Comparison of ENCODE assay signal across 22 cellular contexts in the genomic region with DNA sequence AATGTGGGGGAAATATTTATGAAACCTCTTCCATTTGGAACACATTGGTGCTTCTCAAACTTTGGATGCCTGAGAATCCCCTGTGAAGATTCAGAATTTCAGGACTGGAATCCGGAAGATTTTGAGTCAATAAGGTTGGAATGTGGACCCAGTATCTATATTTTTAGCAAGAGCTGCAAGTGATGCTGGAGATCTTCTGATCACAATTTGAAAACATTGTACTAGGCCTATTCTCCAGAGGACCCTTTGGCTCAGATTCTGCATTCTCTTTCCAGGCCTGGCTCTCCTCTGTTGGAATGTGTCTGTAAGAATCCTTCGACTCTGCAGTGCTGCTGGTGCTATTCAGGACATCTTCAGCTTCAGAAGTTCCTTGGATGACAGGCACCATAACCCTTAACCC. TPM values are rescaled to one million over a fixed set of nuclear protein-coding genes. Genes with fewer than 3 reads are reported as not detected.
DNase-seq lines count a peak whose midpoint lies in the region; ATAC-seq and TF ChIP-seq lines count a peak whose summit lies in the region.
"Had no signal": no experiment of that assay in that cellular context is flagged by ENCODE, and none has a peak within 500 bp of the region (broad histone marks: within the 10 kb centered on the region; RNA-seq: fewer than 3 reads in every experiment).

No MANE protein-coding gene starts in this region.

- TF ChIP-seq POLR2A in esophagus muscularis mucosa (IDR thresholded peaks at IDR 0.05; ENCODE audit: low read depth) (no peak), uterus (IDR thresholded peaks at IDR 0.05) (no peak)

- H3K4me1 ChIP-seq in esophagus muscularis mucosa (peaks cover 18 to 35% (median 30%) of the 10 kb centered on the region in 4 donors), uterus (no peaks in the 10 kb centered on the region)
- H3K4me1 ChIP-seq: BE2C had no signal

- 60% methylated on average over 2 of the region's 2 CpGs for WGBS in esophagus muscularis mucosa

- peak overlapping the region; percentile 16 for H3K27ac Mint-ChIP-seq in osteocyte (ENCODE audit: unreplicated experiment)
- H3K27ac Mint-ChIP-seq in activated T-helper 1 cell treated with anti-CD3 and anti-CD28 coated beads, Interleukin-12 subunit alpha, Interleukin-12 subunit beta, Interleukin-2, Interleukin-4 antibody, amounts not matched to agents 30 ng/mL and 10 ng/mL and 1 ng/mL, durations not matched to agents 14 hours and 24 hours and 36 hours, result no peak overlapping the region
- H3K27ac Mint-ChIP-seq: activated naive CD8-positive, alpha-beta T cell treated with anti-CD3 and anti-CD28 coated beads for 36 hours; activated T-cell treated with anti-CD3 and anti-CD28 coated beads, Interleukin-2, amount 50 U/mL, for 72 hours; natural killer cell; progenitor cell of endocrine pancreas had no signal

- DNase-seq in GM04504 (ENCODE audit: low read depth) (peak; percentile 53), esophagus muscularis mucosa (ENCODE audit: extremely low spot score) (no peak), osteocyte (ENCODE audit: extremely low spot score, unreplicated experiment) (no peak), uterus (peak in 1 of 2 donors; percentile 45)
- DNase-seq in activated T-helper 1 cell treated with anti-CD3 and anti-CD28 coated beads, Interleukin-12 subunit alpha, Interleukin-12 subunit beta, Interleukin-2, Interleukin-4 antibody, amounts not matched to agents 30 ng/mL and 10 ng/mL and 1 ng/mL, durations not matched to agents 14 hours and 24 hours and 36 hours (ENCODE audit: low spot score), result no peak
- DNase-seq: activated CD4-positive, CD25-positive, alpha-beta regulatory T cell; activated naive CD8-positive, alpha-beta T cell treated with anti-CD3 and anti-CD28 coated beads for 36 hours; activated T-cell treated with anti-CD3 and anti-CD28 coated beads, Interleukin-2, amount 50 U/mL, for 72 hours; BE2C; GDM1; natural killer cell; NCI-H1436 treated with DMSO at 0.1 percent for 48 hours; NCI-H2171 treated with DMSO at 0.1 percent for 48 hours; PC-9; stimulated activated naive CD4-positive, alpha-beta T cell had no signal

- TF ChIP-seq CTCF in esophagus muscularis mucosa (IDR thresholded peaks at IDR 0.05) (no peak), osteocyte (IDR thresholded peaks at IDR 0.05) (no peak), uterus (IDR thresholded peaks at IDR 0.05) (no peak)

- H3K9me3 ChIP-seq in esophagus muscularis mucosa, result no peaks in the 10 kb centered on the region
- no peaks in the 10 kb centered on the region for H3K9me3 ChIP-seq in uterus
- H3K9me3 ChIP-seq: BE2C, SJSA1 had no signal

- H3K36me3 ChIP-seq in esophagus muscularis mucosa, result no peaks in the 10 kb centered on the region
- H3K36me3 ChIP-seq in uterus, result no peaks in the 10 kb centered on the region
- H3K36me3 ChIP-seq: BE2C, cardiac muscle cell had no signal

- H3K27me3 ChIP-seq in esophagus muscularis mucosa (no peaks in the 10 kb centered on the region), uterus (no peaks in the 10 kb centered on the region)
- H3K27me3 ChIP-seq: BE2C, cardiac muscle cell, hepatocyte, SJSA1 had no signal

- no peaks in the 10 kb centered on the region for H3K9me3 Mint-ChIP-seq in osteocyte (ENCODE audit: unreplicated experiment)
- no peaks in the 10 kb centered on the region for H3K9me3 Mint-ChIP-seq in activated T-helper 1 cell treated with anti-CD3 and anti-CD28 coated beads, Interleukin-12 subunit alpha, Interleukin-12 subunit beta, Interleukin-2, Interleukin-4 antibody, amounts not matched to agents 30 ng/mL and 10 ng/mL and 1 ng/mL, durations not matched to agents 14 hours and 24 hours and 36 hours
- H3K9me3 Mint-ChIP-seq: activated naive CD8-positive, alpha-beta T cell treated with anti-CD3 and anti-CD28 coated beads for 36 hours; activated T-cell treated with anti-CD3 and anti-CD28 coated beads, Interleukin-2, amount 50 U/mL, for 72 hours; natural killer cell had no signal

- H3K36me3 Mint-ChIP-seq in osteocyte (ENCODE audit: unreplicated experiment), result no peaks in the 10 kb centered on the region
- no peaks in the 10 kb centered on the region for H3K36me3 Mint-ChIP-seq in activated T-helper 1 cell treated with anti-CD3 and anti-CD28 coated beads, Interleukin-12 subunit alpha, Interleukin-12 subunit beta, Interleukin-2, Interleukin-4 antibody, amounts not matched to agents 30 ng/mL and 10 ng/mL and 1 ng/mL, durations not matched to agents 14 hours and 24 hours and 36 hours (ENCODE audit: low read depth)
- H3K36me3 Mint-ChIP-seq: natural killer cell had no signal

- H3K27ac ChIP-seq in esophagus muscularis mucosa (replicated peaks in 1 of 4) (peak overlapping the region in 3 of 4 donors; percentile 1 to 38 (median 27)), uterus (peak overlapping the region; percentile 97 to 99)
- H3K27ac ChIP-seq: cardiac muscle cell, hepatocyte, PC-9, SJSA1 had no signal

- no peak for ATAC-seq in GM18861 (IDR thresholded peaks at IDR 0.05; ENCODE audit: unreplicated experiment)
- no peak for ATAC-seq in GM21737 (IDR thresholded peaks at IDR 0.05; ENCODE audit: unreplicated experiment)
- ATAC-seq: activated T-cell treated with anti-CD3 and anti-CD28 coated beads, Interleukin-2, amount 50 U/mL, for 72 hours; esophagus mucosa; natural killer cell had no signal

- H3K27me3 Mint-ChIP-seq in osteocyte (ENCODE audit: unreplicated experiment), result no peaks in the 10 kb centered on the region
- peaks cover 27% of the 10 kb centered on the region for H3K27me3 Mint-ChIP-seq in activated T-helper 1 cell treated with anti-CD3 and anti-CD28 coated beads, Interleukin-12 subunit alpha, Interleukin-12 subunit beta, Interleukin-2, Interleukin-4 antibody, amounts not matched to agents 30 ng/mL and 10 ng/mL and 1 ng/mL, durations not matched to agents 14 hours and 24 hours and 36 hours (ENCODE audit: insufficient read depth)

- intact Hi-C loops in esophagus muscularis mucosa (cut with DNase I) (loop anchor here (10.0 kb wide), 1 partner anchor 520 kb away; the partner anchor contains the start of gene PYURF), uterus (cut with DNase I; ENCODE audit: low total_unique reads) (no loop called here)
- intact Hi-C loops in activated T-helper 1 cell treated with anti-CD3 and anti-CD28 coated beads, Interleukin-12 subunit alpha, Interleukin-12 subunit beta, Interleukin-2, Interleukin-4 antibody, amounts not matched to agents 30 ng/mL and 10 ng/mL and 1 ng/mL, durations not matched to agents 14 hours and 24 hours and 36 hours (cut with micrococcal nuclease), result loop anchor here (5.0 to 10.0 kb wide), 5 partner anchors 277 to 1107 kb away; partner anchors contain the start of genes AFF1, PPM1K and TIGD2

- no peak overlapping the region for H3K4me3 Mint-ChIP-seq in osteocyte (ENCODE audit: unreplicated experiment)
- no peak overlapping the region for H3K4me3 Mint-ChIP-seq in activated T-helper 1 cell treated with anti-CD3 and anti-CD28 coated beads, Interleukin-12 subunit alpha, Interleukin-12 subunit beta, Interleukin-2, Interleukin-4 antibody, amounts not matched to agents 30 ng/mL and 10 ng/mL and 1 ng/mL, durations not matched to agents 14 hours and 24 hours and 36 hours
- H3K4me3 Mint-ChIP-seq: activated naive CD8-positive, alpha-beta T cell treated with anti-CD3 and anti-CD28 coated beads for 36 hours had no signal

- peaks cover 40% of the 10 kb centered on the region for H3K4me1 Mint-ChIP-seq in osteocyte (ENCODE audit: unreplicated experiment)
- H3K4me1 Mint-ChIP-seq in activated T-helper 1 cell treated with anti-CD3 and anti-CD28 coated beads, Interleukin-12 subunit alpha, Interleukin-12 subunit beta, Interleukin-2, Interleukin-4 antibody, amounts not matched to agents 30 ng/mL and 10 ng/mL and 1 ng/mL, durations not matched to agents 14 hours and 24 hours and 36 hours (ENCODE audit: low read depth), result peaks cover 18% of the 10 kb centered on the region

- H3K4me3 ChIP-seq in esophagus muscularis mucosa (no peak overlapping the region), uterus (no peak overlapping the region)
- H3K4me3 ChIP-seq: cardiac muscle cell, hepatocyte, PC-9, SJSA1 had no signal

- no peak for TF ChIP-seq EP300 in esophagus muscularis mucosa (IDR thresholded peaks at IDR 0.05)

RNA-seq across cellular contexts. Expression of gene PKD2, which starts 2.3 kb away (rescaled TPM):
- total RNA-seq in esophagus muscularis mucosa, result 100 to 1,000 TPM in 2 of 4 donors, 10 to 100 TPM in 2; 79.1 to 128 (median 92.5) TPM
- total RNA-seq in osteocyte, result 54.2 and 54.7 TPM in 2 replicates
- total RNA-seq in uterus, result 100 to 1,000 TPM; 129 to 190 (median 134) TPM
- total RNA-seq in activated T-helper 1 cell treated with anti-CD3 and anti-CD28 coated beads, Interleukin-12 subunit alpha, Interleukin-12 subunit beta, Interleukin-2, Interleukin-4 antibody, amounts not matched to agents 30 ng/mL and 10 ng/mL and 1 ng/mL, durations not matched to agents 14 hours and 24 hours and 36 hours, result 10.1 and 11.7 TPM in 2 replicates

RNA-seq across cellular contexts. Expression of gene SPP1, which starts 29.6 kb away (rescaled TPM):
- total RNA-seq in esophagus muscularis mucosa (10 to 100 TPM in 3 of 4 donors, 1 to 10 TPM in 1; 2.5 to 45.4 (median 15.0) TPM), osteocyte (5.6 and 6.5 TPM in 2 replicates), uterus (10 to 100 TPM in 2 of 4 donors, not detected in 2; 10.1 to 98.6 TPM)
- 0.24 and 1.0 TPM in 2 replicates for total RNA-seq in activated T-helper 1 cell treated with anti-CD3 and anti-CD28 coated beads, Interleukin-12 subunit alpha, Interleukin-12 subunit beta, Interleukin-2, Interleukin-4 antibody, amounts not matched to agents 30 ng/mL and 10 ng/mL and 1 ng/mL, durations not matched to agents 14 hours and 24 hours and 36 hours
- total RNA-seq: natural killer cell had no signal
